In the genomic region with DNA sequence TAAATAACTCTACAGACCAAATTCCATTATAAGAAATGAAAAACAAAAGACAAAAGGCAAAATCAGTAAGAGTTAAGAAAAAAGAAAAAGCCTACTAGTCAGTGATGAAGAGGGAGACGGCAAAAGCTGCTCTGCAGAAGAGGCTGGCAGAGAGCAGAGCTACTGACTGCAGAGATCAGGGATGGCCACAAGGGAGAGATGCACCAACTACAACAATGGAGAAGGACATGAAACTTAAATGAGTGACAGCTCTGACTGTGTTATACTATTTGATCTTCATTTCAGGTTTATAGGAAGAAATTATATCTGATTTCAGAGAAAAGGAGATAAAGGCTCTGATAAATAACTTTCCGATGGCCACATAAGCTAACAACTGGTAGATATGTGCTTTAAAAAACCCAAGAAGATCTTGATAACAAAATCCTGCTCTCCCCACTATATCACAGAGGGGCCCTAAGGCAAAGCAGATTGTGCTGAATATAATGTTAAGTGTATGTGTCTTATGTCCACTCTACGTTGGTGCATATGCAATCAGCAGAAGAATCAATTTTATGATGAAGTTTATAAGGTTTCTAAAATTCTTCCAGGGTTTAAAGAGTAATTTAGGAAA, we compare ENCODE assay signal across 8 cellular contexts. TPM values are rescaled to one million over a fixed set of nuclear protein-coding genes. Genes with fewer than 3 reads are reported as not detected.
DNase-seq lines count a peak whose midpoint lies in the region; ATAC-seq, FAIRE-seq and TF ChIP-seq lines count a peak whose summit lies in the region.

No MANE protein-coding gene starts in this region.

- no peak overlapping the region for H3K27ac Mint-ChIP-seq in Calu3 (ENCODE audit: unreplicated experiment)

- H3K4me1 ChIP-seq in small intestine (ENCODE audit: control insufficient read depth in 2 of 2, insufficient read depth in 1 of 2, low read depth in 1 of 2, low read length in 1 of 2), result no peaks in the 10 kb centered on the region

- no peaks in the 10 kb centered on the region for H3K4me1 Mint-ChIP-seq in Calu3 (ENCODE audit: low read depth, unreplicated experiment)

- H3K27ac ChIP-seq in small intestine (ENCODE audit: low read depth in 1 of 2, low read length in 1 of 2), result no peak overlapping the region

- H3K9me3 ChIP-seq in small intestine (ENCODE audit: control insufficient read depth, low read depth), result no peaks in the 10 kb centered on the region

- BruUV-seq in Calu3 (replicated peaks; lab: Mats Ljungman, UMichigan), result no TSS peak

- H3K27me3 Mint-ChIP-seq in Calu3 (ENCODE audit: unreplicated experiment), result no peaks in the 10 kb centered on the region

- 78 to 89% (median 84%) methylated on average over 3 of the region's 3 CpGs for WGBS in small intestine, 3 donors

- DNase-seq in Calu3 (peak; percentile 2), RPMI7951 (ENCODE audit: low read depth) (peak; percentile 0), fibroblast of mammary gland (ENCODE audit: low read depth) (peak; percentile 40), small intestine (peak; percentile 11), occipital lobe (lab: John Stamatoyannopoulos, UW) (no peak), NCI-H446 treated with DMSO at 0.1 percent for 48 hours (lab: John Stamatoyannopoulos, UW) (no peak)

- H3K27me3 ChIP-seq in small intestine (ENCODE audit: control insufficient read depth in 2 of 2, insufficient read depth in 2 of 2, low read length in 2 of 2), result no peaks in the 10 kb centered on the region

- H3K36me3 Mint-ChIP-seq in Calu3 (ENCODE audit: insufficient read depth, unreplicated experiment), result peaks cover 6% of the 10 kb centered on the region

- H3K36me3 ChIP-seq in small intestine (ENCODE audit: control insufficient read depth in 2 of 2, insufficient read depth in 2 of 2, low read length in 2 of 2), result peaks cover 0 to 4% of the 10 kb centered on the region in 2 donors

- H3K4me3 ChIP-seq in fibroblast of mammary gland (ENCODE audit: control insufficient read depth, low read depth, low read length), result no peak overlapping the region
- no peak overlapping the region for H3K4me3 ChIP-seq in small intestine (ENCODE audit: low read depth in 1 of 2, low read length in 2 of 2)

- TF ChIP-seq CTCF in Calu3 (IDR thresholded peaks at IDR 0.05; ENCODE audit: unreplicated experiment) (no peak), fibroblast of mammary gland (conservative IDR thresholded peaks at IDR 0.05; ENCODE audit: control insufficient read depth, insufficient read depth, low read depth, low read length) (peak; percentile 35)

- CTCF ChIA-PET in Calu3 (lab: Charles Lee), result no interaction called here

- ATAC-seq in GM21825 (IDR thresholded peaks at IDR 0.05; ENCODE audit: unreplicated experiment), result peak; percentile 54
- no peak for ATAC-seq in GM18520 (IDR thresholded peaks at IDR 0.05; ENCODE audit: unreplicated experiment)

- FAIRE-seq in small intestine (lab: Jason Lieb, UNC), result no peak

- no peak overlapping the region for H3K4me3 Mint-ChIP-seq in Calu3 (ENCODE audit: low read depth, unreplicated experiment)

- no peaks in the 10 kb centered on the region for H3K9me3 Mint-ChIP-seq in Calu3 (ENCODE audit: low read depth, unreplicated experiment)

- intact Hi-C loops in Calu3 (cut with micrococcal nuclease; ENCODE audit: unreplicated experiment), result no loop called here

RNA-seq across cellular contexts. Expression of a gene that starts 58.4 kb away (rescaled TPM):
- total RNA-seq in Calu3 (2022), result 7.8 and 8.8 TPM in 2 replicates
- total RNA-seq in RPMI7951 (2014; rRNA removed; shearing (Covaris generic)), result 17.5 and 23.8 TPM in 2 replicates
- polyA plus RNA-seq in small intestine, result 10 to 100 TPM in 1 of 3 donors, 1 to 10 TPM in 2; 5.1 to 14.4 (median 8.1) TPM
- 40.4 TPM for total RNA-seq in occipital lobe

Comparison
In these comparisons a context has a peak if more than half of its experiments do, and no peak if none do; other contexts are left out.
1. DNase-seq: peak in Calu3 (single experiment), RPMI7951 (single experiment), fibroblast of mammary gland (single experiment) and small intestine (single experiment); none in occipital lobe (single experiment) and NCI-H446 treated with DMSO at 0.1 percent for 48 hours (single experiment).